Comparison of ENCODE assay signal across 15 cellular contexts in genomic region chr4:122901621-122902020, GRCh38. TPM values are rescaled to one million over a fixed set of nuclear protein-coding genes. Genes with fewer than 3 reads are reported as not detected.
A peak's percentile ranks its signal among the peaks of the same experiment; 100 is the strongest.
DNase-seq lines count a peak whose midpoint lies in the region; ATAC-seq, FAIRE-seq and TF ChIP-seq lines count a peak whose summit lies in the region.
"Had no signal": no experiment of that assay in that cellular context is flagged by ENCODE, and none has a peak within 500 bp of the region (broad histone marks: within the 10 kb centered on the region; RNA-seq: fewer than 3 reads in every experiment).

No MANE protein-coding gene starts in this region.

- H3K27me3 Mint-ChIP-seq in GM23338 (ENCODE audit: insufficient read depth, low read depth, poor library complexity) (peaks cover 10% of the 10 kb centered on the region), CD14-positive monocyte (ENCODE audit: low read depth in 3 of 3) (no peaks in the 10 kb centered on the region)
- H3K27me3 Mint-ChIP-seq: IgD-negative memory B cell had no signal

- no peak for DNase-seq in GM23338 (ENCODE audit: low spot score)
- no peak for DNase-seq in Panc1 (ENCODE audit: low read depth, low spot score)
- peak; percentile 77 for DNase-seq in fibroblast of peridontal ligament (ENCODE audit: extremely low read depth)
- no peak for DNase-seq in GDM1 (lab: John Stamatoyannopoulos, UW)
- DNase-seq in activated CD4-positive, alpha-beta T cell treated with anti-CD3 and anti-CD28 coated beads, Interleukin-2, amount 50 U/mL, for 4 hours = no peak
- DNase-seq in frontal cortex (ENCODE audit: low spot score in 2 of 2) = no peak
- no peak for DNase-seq in CD14-positive monocyte (ENCODE audit: low spot score)
- DNase-seq: Caco-2; CD8-positive, alpha-beta memory T cell; DMS53; KG1 had no signal

- in situ Hi-C loops in Panc1 (cut with HindIII; ENCODE audit: low pct_unique_long_range_greater_than_20kb, low sequenced_read_pairs) = no loop called here

- H3K9me2 ChIP-seq in GM23338 (ENCODE audit: insufficient read depth) = no peaks in the 10 kb centered on the region

- no peak overlapping the region for H3K27ac Mint-ChIP-seq in GM23338
- H3K27ac Mint-ChIP-seq in CD14-positive monocyte = no peak overlapping the region
- H3K27ac Mint-ChIP-seq: CD8-positive, alpha-beta memory T cell; IgD-negative memory B cell had no signal

- intact Hi-C loops in Panc1 (cut with micrococcal nuclease; ENCODE audit: unreplicated experiment) (no loop called here), CD14-positive monocyte (cut with micrococcal nuclease) (no loop called here)

- H3K27ac ChIP-seq in GM23338 (ENCODE audit: low read depth) = peak overlapping the region; percentile 27; the same call in 1 of the 2 replicates
- peak overlapping the region; percentile 61; the same call in 1 of the 2 replicates for H3K27ac ChIP-seq in Panc1 (ENCODE audit: low read length)
- H3K27ac ChIP-seq in subcutaneous abdominal adipose tissue (ENCODE audit: low read depth, low read length) = peak overlapping the region; percentile 31

- no peak overlapping the region for H3K4me2 ChIP-seq in GM23338

- TF ChIP-seq CTCF in GM23338 (conservative IDR thresholded peaks at IDR 0.05; ENCODE audit: low read depth in 2 of 2) = no peak
- no peak for TF ChIP-seq CTCF in Panc1 (IDR thresholded peaks at IDR 0.05)
- no peak for TF ChIP-seq CTCF in CD14-positive monocyte (IDR thresholded peaks at IDR 0.05)

- peaks cover 2% of the 10 kb centered on the region; the same call in 1 of the 2 replicates for H3K36me3 ChIP-seq in GM23338 (ENCODE audit: insufficient read depth)
- no peaks in the 10 kb centered on the region; the same call in none of the 2 replicates for H3K36me3 ChIP-seq in Panc1 (ENCODE audit: control insufficient read depth, insufficient read depth, low read length)
- peaks cover 0 to 3% (median 0%) of the 10 kb centered on the region in 5 donors for H3K36me3 ChIP-seq in subcutaneous abdominal adipose tissue (ENCODE audit: control insufficient read depth in 5 of 5, insufficient read depth in 5 of 5, low read length in 5 of 5)

- H4K20me1 ChIP-seq in GM23338 (replicated peaks; ENCODE audit: insufficient read depth) = no peaks in the 10 kb centered on the region

- H3K4me3 ChIP-seq in GM23338 (no peak overlapping the region), Panc1 (ENCODE audit: low read depth in 2 of 2, low read length in 2 of 2) (no peak overlapping the region), subcutaneous abdominal adipose tissue (ENCODE audit: low read depth in 1 of 5, low read length in 5 of 5) (no peak overlapping the region)

- H3K9me3 Mint-ChIP-seq in GM23338 = peaks cover 16% of the 10 kb centered on the region; the same call in 1 of the 3 replicates
- peaks cover 0 to 3% (median 0%) of the 10 kb centered on the region in 7 donors for H3K9me3 Mint-ChIP-seq in CD14-positive monocyte
- H3K9me3 Mint-ChIP-seq: CD8-positive, alpha-beta memory T cell; IgD-negative memory B cell had no signal

- H3K36me3 Mint-ChIP-seq in GM23338 (ENCODE audit: low read depth) (peaks cover 33% of the 10 kb centered on the region), CD14-positive monocyte (peaks cover 0 to 13% of the 10 kb centered on the region in 2 donors)

- ATAC-seq in GM23338 (no peak), Panc1 (no peak)

- no peaks in the 10 kb centered on the region for H3K79me2 ChIP-seq in GM23338 (replicated peaks; ENCODE audit: insufficient read depth)

- H3K9me3 ChIP-seq in Panc1 (ENCODE audit: control insufficient read depth, insufficient read depth, low read depth, low read length) (no peaks in the 10 kb centered on the region), subcutaneous abdominal adipose tissue (ENCODE audit: control insufficient read depth in 5 of 5, low read length in 5 of 5) (no peaks in the 10 kb centered on the region)
- H3K9me3 ChIP-seq: Caco-2 had no signal

- H3K9ac ChIP-seq in subcutaneous abdominal adipose tissue (ENCODE audit: low read length in 5 of 5) = no peak overlapping the region

- CTCF ChIA-PET in Panc1 (lab: Charles Lee) = no interaction called here

- no TSS peak for BruUV-seq in Panc1 (replicated peaks; lab: Mats Ljungman, UMichigan)

- H3K4me1 ChIP-seq in GM23338 (ENCODE audit: insufficient read depth) (peaks cover 21% of the 10 kb centered on the region; the same call in 1 of the 2 replicates), Panc1 (ENCODE audit: control insufficient read depth, insufficient read depth, low read length) (peaks cover 21% of the 10 kb centered on the region), subcutaneous abdominal adipose tissue (ENCODE audit: control insufficient read depth in 5 of 5, insufficient read depth in 5 of 5, low read length in 5 of 5) (peaks cover 0 to 14% (median 0%) of the 10 kb centered on the region in 5 donors)
- H3K4me1 ChIP-seq: Caco-2 had no signal

- peaks cover 39% of the 10 kb centered on the region for H3K4me1 Mint-ChIP-seq in GM23338
- no peaks in the 10 kb centered on the region for H3K4me1 Mint-ChIP-seq in CD14-positive monocyte
- H3K4me1 Mint-ChIP-seq: CD8-positive, alpha-beta memory T cell; IgD-negative memory B cell had no signal

- no peak overlapping the region for H2AFZ ChIP-seq in GM23338

- H3K4me3 Mint-ChIP-seq in GM23338 (no peak overlapping the region), CD14-positive monocyte (no peak overlapping the region)
- H3K4me3 Mint-ChIP-seq: CD8-positive, alpha-beta memory T cell; IgD-negative memory B cell had no signal

- H3K27me3 ChIP-seq in GM23338 (ENCODE audit: insufficient read depth) (no peaks in the 10 kb centered on the region), Panc1 (ENCODE audit: control insufficient read depth, insufficient read depth, low read length) (no peaks in the 10 kb centered on the region), subcutaneous abdominal adipose tissue (ENCODE audit: control insufficient read depth in 5 of 5, insufficient read depth in 4 of 5, low read length in 5 of 5) (no peaks in the 10 kb centered on the region)

- peaks cover 4% of the 10 kb centered on the region; the same call in 1 of the 2 replicates for H3F3A ChIP-seq in GM23338 (replicated peaks; ENCODE audit: low read depth)

- FAIRE-seq in frontal cortex (lab: Jason Lieb, UNC) = no peak
- FAIRE-seq: GM12891, H54 had no signal

- POLR2A ChIA-PET in Panc1 (lab: Charles Lee) = no interaction called here

TF ChIP-seq in GM23338, 12 proteins besides CTCF, POLR2A, EP300 and RAD21 (continues in another document):
- no peak for TF ChIP-seq ZNF462 (CRISPR knock-in tag; IDR thresholded peaks at IDR 0.05)

RNA-seq across cellular contexts. Expression of gene NUDT6, which starts 20.8 kb away (rescaled TPM):
- total RNA-seq in GM23338 (2014; rRNA removed; shearing (Covaris generic)) = 4.4 and 4.9 TPM in 2 replicates
- 9.1 TPM in 2 replicates for polyA plus RNA-seq in GM23338 (2016; fragmentation: Nextera tagmentation; extraction: Ambion mirVana)
- total RNA-seq in Panc1 (2021; ENCODE audit: unreplicated experiment) = 7.5 TPM
- polyA plus RNA-seq in Panc1 (2012; ENCODE audit: insufficient read length) = 5.1 TPM
- 6.9 TPM for total RNA-seq in frontal cortex
- 1 to 10 TPM; 1.6 TPM for polyA plus RNA-seq in CD14-positive monocyte
